In the genomic region with DNA sequence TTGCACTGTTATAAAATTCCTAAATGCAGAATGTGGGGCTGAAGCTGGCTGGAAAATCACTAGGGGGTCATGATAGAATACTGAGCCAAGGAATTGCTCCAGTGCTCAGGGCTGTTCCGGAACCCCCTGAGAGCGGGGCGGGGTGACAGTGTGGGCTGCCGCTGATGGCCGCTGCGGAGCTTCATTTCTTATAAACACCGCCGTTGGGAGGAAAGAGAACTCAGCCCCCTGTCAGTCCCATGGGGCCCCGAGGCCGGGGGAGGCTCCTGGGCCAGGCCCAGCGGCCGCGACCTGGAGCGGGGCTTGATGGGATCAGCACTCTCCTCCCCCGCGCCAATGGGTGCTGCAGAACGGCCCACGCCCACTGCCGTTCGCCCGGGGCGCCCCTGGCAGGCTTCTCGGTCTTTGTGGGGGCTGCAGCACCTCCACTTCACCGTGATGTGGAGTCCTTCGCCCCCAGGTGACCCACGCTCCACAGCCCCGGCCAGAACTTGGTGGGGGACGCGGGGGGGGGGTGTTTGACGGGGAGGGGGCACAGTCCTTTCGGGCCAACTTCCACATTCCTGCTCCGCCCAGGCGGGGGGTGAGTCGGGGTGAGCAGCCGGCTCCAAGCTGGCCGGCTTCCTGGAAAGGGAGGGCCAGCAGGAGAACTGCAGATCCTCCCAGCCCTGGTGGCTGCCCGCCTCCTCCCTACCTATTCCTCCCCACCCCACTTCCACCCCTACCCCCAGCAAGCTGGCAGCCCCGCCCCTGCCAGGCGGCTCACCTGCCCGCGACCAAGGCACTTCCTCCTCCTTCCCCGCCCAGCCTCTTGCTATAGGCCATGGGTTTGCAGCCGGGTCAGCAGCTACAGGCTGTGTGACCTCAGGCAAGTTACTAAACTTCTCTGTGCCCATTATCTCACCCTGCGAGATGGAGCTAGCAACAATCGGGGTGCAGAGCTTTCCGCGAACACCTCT, we compare ENCODE assay signal across 8 cellular contexts. TPM values are rescaled to one million over a fixed set of nuclear protein-coding genes. Genes with fewer than 3 reads are reported as not detected.
A peak's percentile ranks its signal among the peaks of the same experiment; 100 is the strongest.
DNase-seq lines count a peak whose midpoint lies in the region; ATAC-seq and TF ChIP-seq lines count a peak whose summit lies in the region.

No MANE protein-coding gene starts in this region.

- peak overlapping the region; percentile 70 for H3K4me3 ChIP-seq in A673 (ENCODE audit: low read depth, low read length, poor library complexity, severe bottlenecking)

- H3K27ac ChIP-seq in A673 (ENCODE audit: low read depth, low read length, poor library complexity, severe bottlenecking): peak overlapping the region; percentile 59

- H3K36me3 ChIP-seq in A673 (ENCODE audit: insufficient read depth, low read length, poor library complexity, severe bottlenecking): no peaks in the 10 kb centered on the region

- intact Hi-C loops in A673 (cut with micrococcal nuclease; ENCODE audit: unreplicated experiment): loop anchor here (10.0 kb wide), 1 partner anchor 311 kb away; no protein-coding TSS in a partner anchor

- CTCF ChIA-PET in A673 (lab: Charles Lee): interaction anchor here (0.6 to 1.3 kb wide), 5 partner anchors 9 to 1714 kb away, joined by 3 to 9 read pairs (median 4); no protein-coding TSS in a partner anchor

- DNase-seq in A673 (ENCODE audit: low spot score) (peak; percentile 74), NCI-H2196 (lab: John Stamatoyannopoulos, UW; ENCODE audit: unreplicated experiment) (peak; percentile 91), islet precursor cell (peak; percentile 93)
- peak; percentile 71 to 87 (median 79) for DNase-seq in activated CD4-positive, CD25-positive, alpha-beta regulatory T cell (lab: John Stamatoyannopoulos, UW)
- DNase-seq in central memory CD4-positive, alpha-beta T cell: peak; percentile 85
- peak; percentile 76 to 80 (median 80) for DNase-seq in stimulated activated CD4-positive, alpha-beta T cell treated with anti-CD3 and anti-CD28 coated beads, Interleukin-12 subunit alpha, Interleukin-12 subunit beta, amount 100 ng/mL, for 48 hours (ENCODE audit: low read depth in 2 of 3, low spot score in 1 of 3)

- no TSS peak for BruUV-seq in A673 (replicated peaks; lab: Mats Ljungman, UMichigan)

- no peaks in the 10 kb centered on the region for H3K27me3 ChIP-seq in A673 (replicated peaks; ENCODE audit: insufficient read depth, low read depth, low read length, poor library complexity)

- POLR2A ChIA-PET in A673 (lab: Charles Lee; ENCODE audit: low non-redundant PET): no interaction called here

- 0 out of 2 replicates have a peak, but pooled peaks have one; percentile 6 for TF ChIP-seq CTCF in A673 (conservative IDR thresholded peaks at IDR 0.05; ENCODE audit: low read depth, low read length)

- H3K9me3 ChIP-seq in A673 (ENCODE audit: low read depth, low read length, poor library complexity, severe bottlenecking): no peaks in the 10 kb centered on the region

- ATAC-seq in GM18867 (IDR thresholded peaks at IDR 0.05; ENCODE audit: unreplicated experiment): peak; percentile 52
- ATAC-seq in HG03103 (IDR thresholded peaks at IDR 0.05; ENCODE audit: low read depth, unreplicated experiment): peak; percentile 36

- peaks cover 16% of the 10 kb centered on the region for H3K4me1 ChIP-seq in A673 (ENCODE audit: insufficient read depth, low read length, poor library complexity, severe bottlenecking)

RNA-seq across cellular contexts. Expression of gene IRF1, which starts 5.4 kb away (rescaled TPM):
- 5.7 and 6.9 TPM in 2 replicates for total RNA-seq in A673 (2021)

RNA-seq across cellular contexts. Expression of gene IL5, which starts 47.4 kb away (rescaled TPM):
- total RNA-seq in A673 (2021): not detected in 2 replicates

Comparison
In these comparisons a context has a peak if more than half of its experiments do, and no peak if none do; other contexts are left out.
1. Peak in every context shown above with its lines: DNase-seq, ATAC-seq, H3K4me3 ChIP-seq and H3K27ac ChIP-seq.